In the genomic region with DNA sequence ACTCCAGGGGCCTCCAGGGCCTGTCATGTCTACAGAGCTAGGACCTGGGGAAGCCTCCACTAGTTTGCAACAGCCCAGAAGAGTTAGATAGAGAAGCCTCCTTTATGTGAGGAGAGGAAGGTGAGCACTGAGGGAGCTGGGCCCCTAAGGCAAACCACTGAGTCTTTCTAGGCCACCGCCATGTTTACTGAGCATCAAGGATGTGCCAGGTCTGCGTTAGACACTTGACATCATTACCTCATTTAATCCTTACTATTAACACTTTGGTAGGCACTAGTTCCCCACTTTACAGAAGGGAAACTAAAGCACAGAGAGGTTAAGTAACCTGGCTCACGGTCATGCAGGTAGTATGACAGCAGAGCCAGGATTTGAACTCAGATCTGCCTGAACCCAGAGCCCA, we compare ENCODE assay signal across 8 cellular contexts. TPM values are rescaled to one million over a fixed set of nuclear protein-coding genes. Genes with fewer than 3 reads are reported as not detected.
DNase-seq lines count a peak whose midpoint lies in the region; ATAC-seq and TF ChIP-seq lines count a peak whose summit lies in the region.

No MANE protein-coding gene starts in this region.

- POLR2A ChIA-PET in MCF 10A (lab: Yijun Ruan, JAX): interaction anchor here (1.3 kb wide), 1 partner anchor 63 kb away, joined by 5 read pairs; no protein-coding TSS in a partner anchor

- peak overlapping the region; percentile 57 to 68 for H3K27ac ChIP-seq in breast epithelium
- H3K27ac ChIP-seq in adrenal gland: peak overlapping the region in 4 of 5 donors; percentile 26 to 99 (median 52)
- H3K27ac ChIP-seq in muscle layer of duodenum (ENCODE audit: low read length): peak overlapping the region; percentile 31
- peak overlapping the region; percentile 66 to 98 (median 78) for H3K27ac ChIP-seq in transverse colon

- DNase-seq in breast epithelium (ENCODE audit: low spot score in 2 of 2) (no peak), MCF 10A (ENCODE audit: unreplicated experiment) (no peak), adrenal gland (no peak), transverse colon (no peak), NCI-H82 (lab: John Stamatoyannopoulos, UW) (no peak), midbrain (lab: John Stamatoyannopoulos, UW) (no peak)

- H3K9me3 Mint-ChIP-seq in MCF 10A (ENCODE audit: unreplicated experiment): no peaks in the 10 kb centered on the region

- H3K4me1 ChIP-seq in breast epithelium (peaks cover 18 to 54% of the 10 kb centered on the region in 2 donors), adrenal gland (replicated peaks in 1 of 2) (peaks cover 83 to 100% of the 10 kb centered on the region in 2 donors), muscle layer of duodenum (ENCODE audit: control insufficient read depth in 1 of 2, insufficient read depth in 2 of 2, low read length in 2 of 2) (peaks cover 68 to 97% of the 10 kb centered on the region in 2 donors), transverse colon (peaks cover 77 to 99% (median 85%) of the 10 kb centered on the region in 4 donors)

- TF ChIP-seq CTCF in breast epithelium (IDR thresholded peaks at IDR 0.05): no peak
- TF ChIP-seq CTCF in MCF 10A (IDR thresholded peaks at IDR 0.05; ENCODE audit: unreplicated experiment): no peak
- TF ChIP-seq CTCF in adrenal gland (IDR thresholded peaks at IDR 0.05): no peak
- no peak for TF ChIP-seq CTCF in transverse colon (IDR thresholded peaks at IDR 0.05)

- peaks cover 29% of the 10 kb centered on the region for H3K36me3 Mint-ChIP-seq in MCF 10A (ENCODE audit: insufficient read depth, unreplicated experiment)

- H3K27me3 ChIP-seq in breast epithelium (no peaks in the 10 kb centered on the region), adrenal gland (no peaks in the 10 kb centered on the region), muscle layer of duodenum (ENCODE audit: low read depth, low read length) (no peaks in the 10 kb centered on the region), transverse colon (no peaks in the 10 kb centered on the region)

- H3K36me3 ChIP-seq in breast epithelium: no peaks in the 10 kb centered on the region
- peaks cover 0 to 9% of the 10 kb centered on the region in 2 donors for H3K36me3 ChIP-seq in adrenal gland (replicated peaks in 1 of 2)
- H3K36me3 ChIP-seq in muscle layer of duodenum (ENCODE audit: control insufficient read depth in 1 of 2, insufficient read depth in 2 of 2, low read length in 2 of 2): peaks cover 9 to 11% of the 10 kb centered on the region in 2 donors
- peaks cover 0 to 4% (median 2%) of the 10 kb centered on the region in 4 donors for H3K36me3 ChIP-seq in transverse colon

- H3K4me3 ChIP-seq in breast epithelium (peak overlapping the region in 1 of 3 donors; percentile 6), adrenal gland (no peak overlapping the region), muscle layer of duodenum (ENCODE audit: low read depth in 1 of 2, low read length in 2 of 2) (peak overlapping the region in 1 of 2 donors; percentile 16), transverse colon (no peak overlapping the region)

- in situ Hi-C loops in transverse colon (cut with MboI; ENCODE audit: low pct_ligation_motif_present in 1 of 4, low pct_unique_long_range_greater_than_20kb in 1 of 4, low sequenced_read_pairs in 3 of 4): loop anchor here in 2 of 4 donors (5.0 to 10.0 kb wide), 2 partner anchors 71 to 74 kb away; no protein-coding TSS in a partner anchor

- H3K27ac Mint-ChIP-seq in MCF 10A (ENCODE audit: low read depth, unreplicated experiment): no peak overlapping the region

- ATAC-seq in GM19023 (IDR thresholded peaks at IDR 0.05; ENCODE audit: unreplicated experiment): no peak

- H3K27me3 Mint-ChIP-seq in MCF 10A (ENCODE audit: insufficient read depth, unreplicated experiment): no peaks in the 10 kb centered on the region

- CTCF ChIA-PET in MCF 10A (lab: Yijun Ruan, JAX): interaction anchor here (0.9 to 6.8 kb wide), 7 partner anchors 9 to 71 kb away, joined by 3 to 138 read pairs (median 12); no protein-coding TSS in a partner anchor

- H3K4me1 Mint-ChIP-seq in MCF 10A (ENCODE audit: insufficient read depth, unreplicated experiment): peaks cover 31% of the 10 kb centered on the region

- H3K9me3 ChIP-seq in breast epithelium (no peaks in the 10 kb centered on the region), adrenal gland (replicated peaks in 1 of 3) (no peaks in the 10 kb centered on the region), muscle layer of duodenum (ENCODE audit: control insufficient read depth in 1 of 2, low read length in 2 of 2) (no peaks in the 10 kb centered on the region), transverse colon (no peaks in the 10 kb centered on the region)

- BruUV-seq in MCF 10A (replicated peaks; lab: Mats Ljungman, UMichigan): no TSS peak

- no peak for TF ChIP-seq EP300 in transverse colon (IDR thresholded peaks at IDR 0.05; ENCODE audit: low read depth)

- no peak overlapping the region for H3K4me3 Mint-ChIP-seq in MCF 10A (ENCODE audit: unreplicated experiment)

- intact Hi-C loops in breast epithelium (cut with DNase I; ENCODE audit: low total_unique reads): no loop called here
- intact Hi-C loops in MCF 10A (cut with micrococcal nuclease): no loop called here
- intact Hi-C loops in adrenal gland (cut with DNase I): loop anchor here (5.0 kb wide), 2 partner anchors 64 to 74 kb away; no protein-coding TSS in a partner anchor
- intact Hi-C loops in transverse colon (cut with DNase I; ENCODE audit: low total_unique reads): loop anchor here (2.0 kb wide), 1 partner anchor 71 kb away; no protein-coding TSS in a partner anchor

- no peak for TF ChIP-seq POLR2A in breast epithelium (IDR thresholded peaks at IDR 0.05)
- no peak for TF ChIP-seq POLR2A in adrenal gland (IDR thresholded peaks at IDR 0.05)
- TF ChIP-seq POLR2A in transverse colon (IDR thresholded peaks at IDR 0.05): no peak

- WGBS in adrenal gland, 4 donors: 64 to 69% (median 66%) methylated on average over 3 of the region's 3 CpGs
- WGBS in transverse colon (ENCODE audit: low coverage in 1 of 2), 2 donors: 40 to 83% methylated on average over 2 to 3 of the region's 3 CpGs

RNA-seq across cellular contexts. Expression of a gene that starts 12.9 kb away (rescaled TPM):
- total RNA-seq in breast epithelium: 100 to 1,000 TPM; 144 to 175 (median 167) TPM
- total RNA-seq in MCF 10A (2022): 73.4 and 76.5 TPM in 2 replicates
- 100 to 1,000 TPM in 7 of 8 donors, 10 to 100 TPM in 1; 94.7 to 275 (median 252) TPM for total RNA-seq in adrenal gland
- 10 to 100 TPM; 42.9 to 89.6 (median 51.3) TPM for polyA plus RNA-seq in adrenal gland
- total RNA-seq in transverse colon: 100 to 1,000 TPM; 174 to 268 (median 231) TPM

RNA-seq across cellular contexts. Expression of a gene that starts 15.1 kb away (rescaled TPM):
- 10 to 100 TPM in 1 of 3 donors, 1 to 10 TPM in 2; 3.8 to 17.7 (median 8.8) TPM for total RNA-seq in breast epithelium
- total RNA-seq in MCF 10A (2022): 1.7 and 1.9 TPM in 2 replicates
- total RNA-seq in adrenal gland: 1 to 10 TPM; 1.5 to 9.0 (median 3.9) TPM
- 10 to 100 TPM in 2 of 3 donors, 1 to 10 TPM in 1; 5.0 to 32.6 (median 27.9) TPM for polyA plus RNA-seq in adrenal gland
- 10 to 100 TPM in 2 of 4 donors, 1 to 10 TPM in 2; 3.0 to 21.1 (median 9.1) TPM for total RNA-seq in transverse colon

RNA-seq across cellular contexts. Expression of a gene that starts 51.1 kb away (rescaled TPM):
- 10 to 100 TPM; 17.9 to 30.8 (median 27.2) TPM for total RNA-seq in breast epithelium
- total RNA-seq in MCF 10A (2022): 28.4 and 32.6 TPM in 2 replicates
- total RNA-seq in adrenal gland: 100 to 1,000 TPM in 2 of 8 donors, 10 to 100 TPM in 6; 40.4 to 107 (median 69.5) TPM
- polyA plus RNA-seq in adrenal gland: 10 to 100 TPM; 31.5 to 82.6 (median 62.5) TPM
- 10 to 100 TPM in 3 of 4 donors, 1 to 10 TPM in 1; 1.4 to 23.2 (median 18.9) TPM for total RNA-seq in transverse colon

Comparison
In these comparisons a context has a peak if more than half of its experiments do, and no peak if none do; other contexts are left out.
1. intact Hi-C loops: an anchor here in adrenal gland (5.0 kb wide) and transverse colon (2.0 kb wide); none called in breast epithelium and MCF 10A.